ENCODE assay signal across 12 cellular contexts in the genomic region with DNA sequence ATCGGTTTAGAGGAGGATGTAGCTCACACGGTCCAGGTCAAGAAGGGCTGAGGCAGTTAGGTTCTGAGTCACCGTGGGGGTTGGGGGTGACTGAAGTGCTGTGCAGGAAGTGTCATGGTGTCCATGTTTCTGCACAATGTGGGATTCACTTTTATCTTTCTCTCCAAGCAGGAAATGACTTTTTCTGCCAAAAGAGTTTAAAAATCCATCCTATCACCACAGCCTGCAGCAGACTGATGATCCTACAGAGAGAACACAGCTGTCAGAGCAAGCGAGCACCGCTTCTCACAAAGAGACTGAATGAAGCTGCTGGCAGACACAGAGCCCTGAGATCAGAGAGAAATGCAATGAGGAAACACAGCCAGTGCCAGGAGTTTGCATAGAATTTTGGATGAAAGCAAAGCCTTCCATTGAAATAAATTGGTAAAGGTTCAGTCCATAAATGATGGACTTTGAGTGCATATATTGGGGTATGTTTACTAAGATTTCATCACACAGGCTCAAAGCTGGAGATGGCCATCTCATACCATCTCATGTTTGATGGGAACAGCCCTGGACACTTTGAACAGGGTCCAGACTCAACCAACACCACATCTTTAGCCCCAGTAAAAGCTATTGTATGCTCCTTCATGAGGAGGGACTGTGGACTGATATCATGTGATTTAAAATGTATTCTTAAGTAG.
A peak's percentile ranks its signal among the peaks of the same experiment; 100 is the strongest.
DNase-seq lines count a peak whose midpoint lies in the region; ATAC-seq and TF ChIP-seq lines count a peak whose summit lies in the region.
"Had no signal": no experiment of that assay in that cellular context is flagged by ENCODE, and none has a peak within 500 bp of the region (broad histone marks: within the 10 kb centered on the region; RNA-seq: fewer than 3 reads in every experiment).

No MANE protein-coding gene starts in this region.

- H3K4me3 ChIP-seq in thyroid gland (replicated peaks in 1 of 3), result no peak overlapping the region
- no peak overlapping the region for H3K4me3 ChIP-seq in esophagus squamous epithelium
- H3K4me3 ChIP-seq: BLaER1 treated with 17β-estradiol and CSF1 and Interleukin-3, amounts not matched to agents 10 nM and 100 nM; cardiac muscle cell had no signal

- H3K27ac ChIP-seq in thyroid gland, result no peak overlapping the region
- H3K27ac ChIP-seq in esophagus squamous epithelium, result no peak overlapping the region
- H3K27ac ChIP-seq: BLaER1 treated with 17β-estradiol and CSF1 and Interleukin-3, amounts not matched to agents 10 nM and 100 nM; cardiac muscle cell; HL-60 had no signal

- no peaks in the 10 kb centered on the region for H3K36me3 ChIP-seq in thyroid gland
- H3K36me3 ChIP-seq in esophagus squamous epithelium, result no peaks in the 10 kb centered on the region
- H3K36me3 ChIP-seq: BLaER1 treated with 17β-estradiol and CSF1 and Interleukin-3, amounts not matched to agents 10 nM and 100 nM; cardiac muscle cell had no signal

- peaks cover 0 to 12% of the 10 kb centered on the region in 2 donors for H3K4me1 ChIP-seq in thyroid gland
- H3K4me1 ChIP-seq in esophagus squamous epithelium, result peaks cover 0 to 6% (median 0%) of the 10 kb centered on the region in 3 donors

- H3K27me3 ChIP-seq in thyroid gland, result no peaks in the 10 kb centered on the region
- H3K27me3 ChIP-seq in esophagus squamous epithelium, result no peaks in the 10 kb centered on the region
- H3K27me3 ChIP-seq: BLaER1 treated with 17β-estradiol and CSF1 and Interleukin-3, amounts not matched to agents 10 nM and 100 nM; cardiac muscle cell had no signal

- peak; percentile 44 for ATAC-seq in esophagus mucosa
- ATAC-seq in HG03565 (IDR thresholded peaks at IDR 0.05; ENCODE audit: unreplicated experiment), result no peak

- H3K9me3 ChIP-seq in thyroid gland, result no peaks in the 10 kb centered on the region
- no peaks in the 10 kb centered on the region for H3K9me3 ChIP-seq in esophagus squamous epithelium

- DNase-seq in Ammon's horn (ENCODE audit: low spot score) (peak; percentile 49), Kasumi-1 (lab: John Stamatoyannopoulos, UW) (peak; percentile 50 to 54), medulla oblongata (ENCODE audit: extremely low spot score) (peak; percentile 18), thyroid gland (no peak), esophagus squamous epithelium (lab: John Stamatoyannopoulos, UW) (no peak)
- no peak for DNase-seq in stimulated activated CD4-positive, alpha-beta T cell treated with anti-CD3 and anti-CD28 coated beads, Interleukin-2, amount 100 ng/mL, for 24 hours
- DNase-seq: NCI-H1417 treated with DMSO at 0.1 percent for 48 hours had no signal

- intact Hi-C loops in thyroid gland (cut with DNase I), result no loop called here
- intact Hi-C loops in esophagus squamous epithelium (cut with DNase I), result no loop called here

- 63 to 65% methylated on average over 5 of the region's 5 CpGs for WGBS in thyroid gland, 2 donors
- WGBS in esophagus squamous epithelium, 2 donors, result 13 to 22% methylated on average over 5 of the region's 5 CpGs

- no peak for TF ChIP-seq CTCF in thyroid gland (IDR thresholded peaks at IDR 0.05)
- TF ChIP-seq CTCF in esophagus squamous epithelium (IDR thresholded peaks at IDR 0.05), result no peak

- no peak for TF ChIP-seq POLR2A in thyroid gland (IDR thresholded peaks at IDR 0.05)
- no peak for TF ChIP-seq POLR2A in esophagus squamous epithelium (IDR thresholded peaks at IDR 0.05)

Comparison
In these comparisons a context has a peak if more than half of its experiments do, and no peak if none do; other contexts are left out.
1. DNase-seq: peak in Ammon's horn (single experiment), Kasumi-1 (2 of 2) and medulla oblongata (single experiment); none in thyroid gland (0 of 2), stimulated activated CD4-positive, alpha-beta T cell treated with anti-CD3 and anti-CD28 coated beads, Interleukin-2, amount 100 ng/mL, for 24 hours (0 of 2) and esophagus squamous epithelium (single experiment).